28 cellular contexts compared by ENCODE assay signal in genomic region chr1:16116625-16117024, GRCh38. TPM values are rescaled to one million over a fixed set of nuclear protein-coding genes. Genes with fewer than 3 reads are reported as not detected.
DNase-seq lines count a peak whose midpoint lies in the region; ATAC-seq, FAIRE-seq and TF ChIP-seq lines count a peak whose summit lies in the region.
"Had no signal": no experiment of that assay in that cellular context is flagged by ENCODE, and none has a peak within 500 bp of the region (broad histone marks: within the 10 kb centered on the region; RNA-seq: fewer than 3 reads in every experiment).

No MANE protein-coding gene starts in this region.

- CTCF ChIA-PET in A549 (lab: Yijun Ruan, JAX) (interaction anchor here (1.6 to 7.6 kb wide), 2 partner anchors 18 to 34 kb away, joined by 4 to 55 read pairs; no protein-coding TSS in a partner anchor), H1 (lab: Charles Lee; ENCODE audit: partially characterized antibody) (interaction anchor here (0.7 to 31.3 kb wide), 7 partner anchors 10 to 643 kb away, joined by 3 to 522 read pairs (median 6); partner anchors contain the start of genes EPHA2 and FAM131C)

- H3K9ac ChIP-seq in HUES64 (ENCODE audit: low read depth, low read length) = peak overlapping the region; percentile 53; the same call in 1 of the 2 replicates
- no peak overlapping the region for H3K9ac ChIP-seq in H1 (replicated peaks in 1 of 4; ENCODE audit: extremely low read depth in 1 of 4, low read depth in 3 of 4, low read length in 3 of 4)
- H3K9ac ChIP-seq: BLaER1 treated with 17β-estradiol and CSF1 and Interleukin-3, amounts not matched to agents 10 nM and 100 nM had no signal

- peak overlapping the region; percentile 97; the same call in 1 of the 2 replicates for H2AK5ac ChIP-seq in H1 (ENCODE audit: low read depth, low read length)

- peak overlapping the region; percentile 61 for H2BK120ac ChIP-seq in H1 (replicated peaks; ENCODE audit: low read depth, low read length)

- H2BK12ac ChIP-seq in H1 (ENCODE audit: low read depth, low read length) = peak overlapping the region; percentile 97

- peaks cover 35% of the 10 kb centered on the region for H3K4me1 ChIP-seq in A549
- H3K4me1 ChIP-seq in HUES64 (ENCODE audit: insufficient read depth, low read length) = peaks cover 34% of the 10 kb centered on the region
- peaks cover 20 to 47% (median 33%) of the 10 kb centered on the region in 4 experiments for H3K4me1 ChIP-seq in H1 (replicated peaks in 1 of 4; ENCODE audit: control insufficient read depth in 3 of 4, insufficient read depth in 4 of 4, low read length in 3 of 4)
- H3K4me1 ChIP-seq: gastrocnemius medialis, Peyer's patch had no signal

- H2AFZ ChIP-seq in H1 (ENCODE audit: low read length) = no peak overlapping the region

- TF ChIP-seq CTCF in A549 (IDR thresholded peaks at IDR 0.05) (no peak), H1 (IDR thresholded peaks at IDR 0.05; ENCODE audit: control extremely low read depth in 1 of 3, insufficient read depth in 1 of 3, low read depth in 1 of 3, low read length in 3 of 3) (no peak), nephron progenitor cell (IDR thresholded peaks at IDR 0.05) (no peak)

- H3K9me3 Mint-ChIP-seq in nephron progenitor cell = no peaks in the 10 kb centered on the region
- H3K9me3 Mint-ChIP-seq: effector memory CD8-positive, alpha-beta T cell had no signal

- no peaks in the 10 kb centered on the region for H3K9me3 ChIP-seq in A549
- H3K9me3 ChIP-seq in HUES64 (ENCODE audit: insufficient read depth, low read depth, low read length) = no peaks in the 10 kb centered on the region
- H3K9me3 ChIP-seq in H1 (ENCODE audit: insufficient read depth in 2 of 2, low read depth in 1 of 2, low read length in 1 of 2) = no peaks in the 10 kb centered on the region
- H3K9me3 ChIP-seq: BLaER1 treated with 17β-estradiol and CSF1 and Interleukin-3, amounts not matched to agents 10 nM and 100 nM; esophagus squamous epithelium; gastrocnemius medialis; Peyer's patch; SJSA1 had no signal

- no peak overlapping the region for H2BK15ac ChIP-seq in H1 (ENCODE audit: low read length)

- no peak overlapping the region for H3K23ac ChIP-seq in H1 (ENCODE audit: insufficient read length)

- H3K4me2 ChIP-seq in A549 (no peak overlapping the region), H1 (ENCODE audit: insufficient read depth in 1 of 2, low read depth in 2 of 2, low read length in 2 of 2) (peak overlapping the region; percentile 47 to 50)
- H3K4me2 ChIP-seq: BLaER1 treated with 17β-estradiol and CSF1 and Interleukin-3, amounts not matched to agents 10 nM and 100 nM had no signal

- ATAC-seq in A549 (no peak), HG02798 (IDR thresholded peaks at IDR 0.05; ENCODE audit: poor library complexity, unreplicated experiment) (no peak)
- ATAC-seq: effector memory CD8-positive, alpha-beta T cell; gastrocnemius medialis; GM12878 had no signal

- H3K79me2 ChIP-seq in H1 (ENCODE audit: control insufficient read depth in 1 of 2, insufficient read depth in 2 of 2, low read length in 2 of 2) = no peaks in the 10 kb centered on the region

- DNase-seq in A549 (ENCODE audit: low read depth in 1 of 2, low spot score in 1 of 2) (no peak), H1 (ENCODE audit: low read depth in 1 of 2, low spot score in 2 of 2) (no peak), nephron progenitor cell (no peak), head of caudate nucleus (no peak), erythroblast (lab: John Stamatoyannopoulos, UW) (no peak), NCI-H82 treated with DMSO at 0.1 percent for 48 hours (lab: John Stamatoyannopoulos, UW; ENCODE audit: unreplicated experiment) (no peak)
- DNase-seq: activated CD4-positive, CD25-positive, alpha-beta regulatory T cell treated with anti-CD3 and anti-CD28 coated beads, Interleukin-2, amount 50 U/mL, for 72 hours; activated gamma-delta T cell; activated T-cell treated with anti-CD3 and anti-CD28 coated beads, Interleukin-2, amount 50 U/mL, for 1 hour; DMS79 treated with DMSO at 0.1 percent for 48 hours; effector memory CD8-positive, alpha-beta T cell; esophagus squamous epithelium; gastrocnemius medialis; hypothalamus; NCI-H1105 treated with DMSO at 0.1 percent for 48 hours; NCI-H2029 treated with DMSO at 0.1 percent for 48 hours; occipital lobe; T-helper 1 cell had no signal

- TF ChIP-seq POLR2A in A549 (IDR thresholded peaks at IDR 0.05; ENCODE audit: low read length) (no peak), H1 (IDR thresholded peaks at IDR 0.05; ENCODE audit: control extremely low read depth in 1 of 2, low read depth in 2 of 2, low read length in 2 of 2) (no peak), erythroblast (IDR thresholded peaks at IDR 0.05; ENCODE audit: low read length) (no peak)

- H4K8ac ChIP-seq in H1 (ENCODE audit: extremely low read depth, insufficient read depth, low read length) = peak overlapping the region; percentile 81; the same call in 1 of the 2 replicates

- H3K23me2 ChIP-seq in H1 (ENCODE audit: low read depth, low read length) = no peaks in the 10 kb centered on the region; the same call in 1 of the 2 replicates

- H3K14ac ChIP-seq in H1 (ENCODE audit: insufficient read length) = no peak overlapping the region

- POLR2A ChIA-PET in A549 (lab: Yijun Ruan, JAX) = no interaction called here
- POLR2A ChIA-PET in H1 (lab: Charles Lee; ENCODE audit: partially characterized antibody) = interaction anchor here (1.1 to 3.2 kb wide), 3 partner anchors 9 to 39 kb away, joined by 3 to 11 read pairs (median 10); partner anchors contain the start of gene EPHA2

- TF ChIP-seq EP300 in A549 (IDR thresholded peaks at IDR 0.05) = no peak
- TF ChIP-seq EP300 in H1 (IDR thresholded peaks at IDR 0.05; ENCODE audit: borderline replicate concordance in 1 of 2, low read depth in 2 of 2, low read length in 2 of 2) = no peak

- peak overlapping the region; percentile 14 for H3K4me3 Mint-ChIP-seq in nephron progenitor cell
- H3K4me3 Mint-ChIP-seq: effector memory CD8-positive, alpha-beta T cell had no signal

- no peak overlapping the region for H3K4me3 ChIP-seq in A549
- no peak overlapping the region for H3K4me3 ChIP-seq in HUES64 (ENCODE audit: low read length)
- peak overlapping the region in 2 of 4 experiments; percentile 0 to 32; a peak in 1 of 8 replicates for H3K4me3 ChIP-seq in H1 (ENCODE audit: extremely low read depth in 1 of 4, insufficient read depth in 2 of 4, low read depth in 3 of 4, low read length in 4 of 4)
- H3K4me3 ChIP-seq: BLaER1 treated with 17β-estradiol and CSF1 and Interleukin-3, amounts not matched to agents 10 nM and 100 nM; esophagus squamous epithelium; gastrocnemius medialis; GM12878; Peyer's patch; SJSA1; skin epidermis had no signal

- peak overlapping the region; percentile 78 for H4K91ac ChIP-seq in H1 (replicated peaks; ENCODE audit: insufficient read length, low read length)

- FAIRE-seq in A549 (lab: Jason Lieb, UNC) (no peak), H1 (lab: Jason Lieb, UNC) (no peak)
- FAIRE-seq: colon, GM12878, keratinocyte had no signal

- intact Hi-C loops in head of caudate nucleus (cut with DNase I) = no loop called here

- H2BK20ac ChIP-seq in H1 (ENCODE audit: low read length) = peak overlapping the region; percentile 99

- H3K4ac ChIP-seq in H1 (replicated peaks; ENCODE audit: insufficient read length, low read depth, low read length) = peak overlapping the region; percentile 21

- H3K27ac Mint-ChIP-seq in nephron progenitor cell = peak overlapping the region; percentile 54
- H3K27ac Mint-ChIP-seq: effector memory CD8-positive, alpha-beta T cell had no signal

- no peaks in the 10 kb centered on the region for H3K27me3 ChIP-seq in HUES64 (ENCODE audit: insufficient read depth, low read length)
- H3K27me3 ChIP-seq in H1 (replicated peaks in 1 of 4; ENCODE audit: control insufficient read depth in 3 of 4, extremely low read depth in 1 of 4, insufficient read depth in 3 of 4, low read length in 3 of 4) = no peaks in the 10 kb centered on the region
- H3K27me3 ChIP-seq: esophagus squamous epithelium, gastrocnemius medialis, Peyer's patch, SJSA1 had no signal

- no peaks in the 10 kb centered on the region for H3K79me1 ChIP-seq in H1 (ENCODE audit: low read depth, low read length)

- H3K4me1 Mint-ChIP-seq in nephron progenitor cell = peaks cover 59% of the 10 kb centered on the region

- H4K20me1 ChIP-seq in H1 (replicated peaks in 1 of 2; ENCODE audit: control insufficient read depth in 1 of 2, insufficient read depth in 2 of 2, low read length in 2 of 2) = no peaks in the 10 kb centered on the region

- H3K27ac ChIP-seq in A549 (no peak overlapping the region; a peak in 1 of 6 replicates), HUES64 (ENCODE audit: low read depth, low read length) (peak overlapping the region; percentile 94), H1 (ENCODE audit: low read depth, low read length) (no peak overlapping the region)
- H3K27ac ChIP-seq: BLaER1 treated with 17β-estradiol and CSF1 and Interleukin-3, amounts not matched to agents 10 nM and 100 nM; esophagus squamous epithelium; gastrocnemius medialis; Peyer's patch; SJSA1; skin epidermis had no signal

- peak overlapping the region; percentile 90 for H3K18ac ChIP-seq in H1 (ENCODE audit: extremely low read depth, low read length)

- WGBS in A549 (ENCODE audit: missing lambda C conversion rate) = 92% methylated on average over 8 of the region's 8 CpGs
- 32% methylated on average over 8 of the region's 8 CpGs for WGBS in HUES64
- WGBS in H1 (ENCODE audit: extremely low coverage in 1 of 2, insufficient coverage in 1 of 2, insufficient read length in 1 of 2, insufficient replicate concordance in 2 of 2, low coverage in 1 of 2, low lambda C conversion rate in 2 of 2, missing lambda C conversion rate in 1 of 2), 2 experiments = 50% methylated on average over 8 of the region's 8 CpGs; no CpG with 5 or more reads in 1 of the 2 experiments

- H3K36me3 Mint-ChIP-seq in nephron progenitor cell (ENCODE audit: low read depth) = no peaks in the 10 kb centered on the region

- H3K27me3 Mint-ChIP-seq in nephron progenitor cell (ENCODE audit: low read depth, poor library complexity) = peaks cover 13% of the 10 kb centered on the region

- peak overlapping the region; percentile 19 for H3K56ac ChIP-seq in H1 (replicated peaks; ENCODE audit: insufficient read length, low read depth, low read length)

- peak overlapping the region; percentile 89; the same call in 1 of the 2 replicates for H2BK5ac ChIP-seq in H1 (ENCODE audit: low read depth, low read length)

- TF ChIP-seq RAD21 in A549 (conservative IDR thresholded peaks at IDR 0.05 in 1 of 2, IDR thresholded peaks at IDR 0.05 in 1 of 2) (no peak), H1 (IDR thresholded peaks at IDR 0.05 in 1 of 2, conservative IDR thresholded peaks at IDR 0.05 in 1 of 2; ENCODE audit: low read depth in 2 of 2, low read length in 2 of 2) (no peak)

- no peaks in the 10 kb centered on the region for H3K36me3 ChIP-seq in HUES64 (ENCODE audit: insufficient read depth, low read length)
- no peaks in the 10 kb centered on the region for H3K36me3 ChIP-seq in H1 (ENCODE audit: control insufficient read depth in 2 of 4, insufficient read depth in 4 of 4, low read length in 3 of 4)
- H3K36me3 ChIP-seq: BLaER1 treated with 17β-estradiol and CSF1 and Interleukin-3, amounts not matched to agents 10 nM and 100 nM; esophagus squamous epithelium; gastrocnemius medialis; Peyer's patch; SJSA1 had no signal

- H4K5ac ChIP-seq in H1 (ENCODE audit: insufficient read length, low read depth, low read length) = peak overlapping the region; percentile 63

RNA-seq across cellular contexts. Expression of gene EPHA2, which starts 39.2 kb away (rescaled TPM):
- 55.0 and 59.3 TPM in 2 replicates for polyA plus RNA-seq in A549 (2011; rRNA removed)
- 112 and 122 TPM in 2 replicates for polyA plus RNA-seq in A549 (2012; cell fraction: cytosol; rRNA removed)
- 317 and 462 TPM in 2 replicates for polyA plus RNA-seq in A549 (2012; cell fraction: nucleus; rRNA removed)
- 87.1 to 93.8 TPM (median 93.2 TPM) in 3 replicates for polyA plus RNA-seq in A549 (2017; fragmentation: RNase III; extraction: RNeasy Plus Mini Kit Qiagen cat#74134 plus additional on column Dnase treatment)
- polyA minus RNA-seq in A549 (2011; rRNA and poly(A)+ RNA removed) = 99.4 and 100.0 TPM in 2 replicates
- polyA plus RNA-seq in HUES64 (2013, experiment 1 of 2) = 28.0 TPM
- polyA plus RNA-seq in HUES64 (2013, experiment 2 of 2) = 32.0 TPM
- total RNA-seq in H1 (2021; fragmentation: NEBNext Ultra II Directional; extraction: Animal tissue kit (Norgen Biotek cat#: 25700)) = 28.4 and 33.6 TPM in 2 replicates
- 26.8 and 42.2 TPM in 2 replicates for polyA plus RNA-seq in H1 (2011; rRNA removed)
- polyA plus RNA-seq in H1 (2011; cell fraction: cytosol; rRNA removed) = 24.2 TPM
- polyA plus RNA-seq in H1 (2011; cell fraction: nucleus; rRNA removed) = 69.5 TPM
- polyA plus RNA-seq in H1 (2012, experiment 1 of 2) = 23.3 to 29.4 TPM (median 24.9 TPM) in 4 replicates
- polyA plus RNA-seq in H1 (2012, experiment 2 of 2) = 28.9 TPM
- 33.8 TPM for polyA plus RNA-seq in H1 (2013, experiment 1 of 2)
- polyA plus RNA-seq in H1 (2013, experiment 2 of 2) = 33.1 TPM
- polyA minus RNA-seq in H1 (2011; rRNA and poly(A)+ RNA removed) = 44.2 and 53.8 TPM in 2 replicates
- polyA minus RNA-seq in H1 (2011; cell fraction: cytosol; rRNA and poly(A)+ RNA removed) = 30.1 TPM
- polyA minus RNA-seq in H1 (2011; cell fraction: nucleus; rRNA and poly(A)+ RNA removed) = 34.1 TPM

RNA-seq across cellular contexts. Expression of gene FAM131C, which starts 43.2 kb away (rescaled TPM):
- 2.3 and 2.9 TPM in 2 replicates for polyA plus RNA-seq in A549 (2011; rRNA removed)
- polyA plus RNA-seq in A549 (2012; cell fraction: cytosol; rRNA removed) = 6.0 and 9.1 TPM in 2 replicates
- 5.6 and 8.7 TPM in 2 replicates for polyA plus RNA-seq in A549 (2012; cell fraction: nucleus; rRNA removed)
- polyA plus RNA-seq in A549 (2017; fragmentation: RNase III; extraction: RNeasy Plus Mini Kit Qiagen cat#74134 plus additional on column Dnase treatment) = 5.9 to 6.7 TPM (median 6.3 TPM) in 3 replicates
- polyA minus RNA-seq in A549 (2011; rRNA and poly(A)+ RNA removed) = 6.3 and 8.5 TPM in 2 replicates
- polyA plus RNA-seq in HUES64 (2013, experiment 1 of 2) = 0.65 TPM
- 1.1 TPM for polyA plus RNA-seq in HUES64 (2013, experiment 2 of 2)
- total RNA-seq in H1 (2021; fragmentation: NEBNext Ultra II Directional; extraction: Animal tissue kit (Norgen Biotek cat#: 25700)) = 0.25 and 0.78 TPM in 2 replicates
- polyA plus RNA-seq in H1 (2011; rRNA removed) = 0.73 and 1.6 TPM in 2 replicates
- polyA plus RNA-seq in H1 (2011; cell fraction: cytosol; rRNA removed) = 0.54 TPM
- polyA plus RNA-seq in H1 (2011; cell fraction: nucleus; rRNA removed) = 1.4 TPM
- 0.33 to 1.4 TPM (median 1.1 TPM) in 4 replicates for polyA plus RNA-seq in H1 (2012, experiment 1 of 2)
- polyA plus RNA-seq in H1 (2012, experiment 2 of 2) = 0.76 TPM
- 0.85 TPM for polyA plus RNA-seq in H1 (2013, experiment 1 of 2)
- 0.92 TPM for polyA plus RNA-seq in H1 (2013, experiment 2 of 2)
- polyA minus RNA-seq in H1 (2011; rRNA and poly(A)+ RNA removed) = 0.22 and 0.46 TPM in 2 replicates
- polyA minus RNA-seq in H1 (2011; cell fraction: cytosol; rRNA and poly(A)+ RNA removed) = 0.88 TPM
- polyA minus RNA-seq in H1 (2011; cell fraction: nucleus; rRNA and poly(A)+ RNA removed) = 1.2 TPM
- total RNA-seq: gastrocnemius medialis, GM12878, urinary bladder had no signal
